In genomic region chr1:1021010-1021845, GRCh38 we compare ENCODE assay signal across 8 cellular contexts. TPM values are rescaled to one million over a fixed set of nuclear protein-coding genes. Genes with fewer than 3 reads are reported as not detected.
DNase-seq lines count a peak whose midpoint lies in the region; ATAC-seq and TF ChIP-seq lines count a peak whose summit lies in the region.

No MANE protein-coding gene starts in this region.

- intact Hi-C loops in dorsolateral prefrontal cortex (cut with DNase I), result no loop called here
- intact Hi-C loops in mucosa of descending colon (cut with DNase I, micrococcal nuclease), result no loop called here

- 0 out of 2 replicates have a peak, but pooled peaks cover 4% of the 10 kb centered on the region for H4K20me1 ChIP-seq in OCI-LY3 (ENCODE audit: insufficient read depth, low read length)

- H3K4me3 ChIP-seq in OCI-LY3 (ENCODE audit: low read length) (peak overlapping the region; percentile 81), dorsolateral prefrontal cortex (peak overlapping the region; percentile 38 to 90 (median 70)), mucosa of descending colon (no peak overlapping the region)

- DNase-seq in NCI-H82 (lab: John Stamatoyannopoulos, UW), result peak; percentile 56
- DNase-seq in NCI-H82 treated with DMSO at 0.1 percent for 48 hours (lab: John Stamatoyannopoulos, UW; ENCODE audit: unreplicated experiment), result no peak
- DNase-seq in dorsolateral prefrontal cortex, result no peak
- DNase-seq in mucosa of descending colon, result peak; percentile 77 to 88 (median 87)
- no peak for DNase-seq in NCI-H1694 (lab: John Stamatoyannopoulos, UW)
- no peak for DNase-seq in stimulated activated CD4-positive, alpha-beta T cell treated with anti-CD3 and anti-CD28 coated beads, Interleukin-1b, Interleukin-23, amount 100 ng/mL, for 48 hours
- DNase-seq in NCI-H526 treated with DMSO at 0.1 percent for 48 hours (lab: John Stamatoyannopoulos, UW), result no peak

- H3K4me1 ChIP-seq in OCI-LY3 (ENCODE audit: low read length), result peaks cover 7% of the 10 kb centered on the region; the same call in 1 of the 2 replicates
- H3K4me1 ChIP-seq in mucosa of descending colon (ENCODE audit: low read depth), result peaks cover 16% of the 10 kb centered on the region

- peak; percentile 54 for ATAC-seq in mucosa of descending colon

- H3K27ac ChIP-seq in OCI-LY3 (ENCODE audit: low read length) (no peak overlapping the region), dorsolateral prefrontal cortex (peak overlapping the region in 53 of 59 donors; percentile 10 to 96 (median 70))

- H3K9ac ChIP-seq in OCI-LY3 (ENCODE audit: low read length), result 0 out of 2 replicates have a peak overlapping the region, but pooled peaks have one; percentile 1

- no peak overlapping the region for H2AFZ ChIP-seq in OCI-LY3 (ENCODE audit: low read depth, low read length)

- H3K27me3 ChIP-seq in OCI-LY3 (ENCODE audit: low read depth, low read length) (peaks cover 13% of the 10 kb centered on the region), dorsolateral prefrontal cortex (no peaks in the 10 kb centered on the region)

- TF ChIP-seq CTCF in OCI-LY3 (IDR thresholded peaks at IDR 0.05; ENCODE audit: low read depth, low read length), result no peak
- no peak for TF ChIP-seq CTCF in dorsolateral prefrontal cortex (IDR thresholded peaks at IDR 0.05 in 54 of 56, conservative IDR thresholded peaks at IDR 0.05 in 2 of 56; ENCODE audit: low read depth in 1 of 56, partially characterized antibody in 56 of 56)
- TF ChIP-seq CTCF in mucosa of descending colon (IDR thresholded peaks at IDR 0.05), result no peak

- H3K79me2 ChIP-seq in OCI-LY3 (ENCODE audit: low read length), result no peaks in the 10 kb centered on the region

- H3K9me3 ChIP-seq in OCI-LY3 (ENCODE audit: insufficient read depth, low read length) (no peaks in the 10 kb centered on the region), mucosa of descending colon (no peaks in the 10 kb centered on the region)

- H3K4me2 ChIP-seq in OCI-LY3 (ENCODE audit: low read length), result peak overlapping the region; percentile 78

- H3K36me3 ChIP-seq in OCI-LY3 (replicated peaks; ENCODE audit: low read depth, low read length) (no peaks in the 10 kb centered on the region), mucosa of descending colon (ENCODE audit: low read depth) (no peaks in the 10 kb centered on the region)

RNA-seq across cellular contexts. Expression of gene AGRN, which starts 1.3 kb away (rescaled TPM):
- total RNA-seq in dorsolateral prefrontal cortex (100 to 1,000 TPM in 70 of 120 experiments, 10 to 100 TPM in 50; 67.4 to 194 (median 105) TPM), mucosa of descending colon (10 to 100 TPM; 32.0 to 54.4 (median 40.6) TPM)

RNA-seq across cellular contexts. Expression of gene ISG15, which starts 7.9 kb away (rescaled TPM):
- total RNA-seq in dorsolateral prefrontal cortex (100 to 1,000 TPM in 3 of 120 experiments, 10 to 100 TPM in 113, 1 to 10 TPM in 4; 6.0 to 422 (median 18.9) TPM), mucosa of descending colon (10 to 100 TPM; 37.5 to 41.7 (median 38.7) TPM)

RNA-seq across cellular contexts. Expression of gene HES4, which starts 21.3 kb away (rescaled TPM):
- 10 to 100 TPM in 119 of 120 experiments, 1 to 10 TPM in 1; 8.9 to 60.0 (median 25.0) TPM for total RNA-seq in dorsolateral prefrontal cortex
- total RNA-seq in mucosa of descending colon, result 10 to 100 TPM; 10.3 to 22.7 (median 21.1) TPM

RNA-seq across cellular contexts. Expression of gene PERM1, which starts 39.3 kb away (rescaled TPM):
- total RNA-seq in dorsolateral prefrontal cortex (1 to 10 TPM in 6 of 120 experiments, under 1 TPM in 63, not detected in 51; 0.13 to 1.8 (median 0.43) TPM), mucosa of descending colon (under 1 TPM in 1 of 3 donors, not detected in 2; 0.24 TPM)

RNA-seq across cellular contexts. Expression of gene RNF223, which starts 52.9 kb away (rescaled TPM):
- under 1 TPM in 2 of 120 experiments, not detected in 118; 0.28 to 0.63 TPM for total RNA-seq in dorsolateral prefrontal cortex
- total RNA-seq in mucosa of descending colon, result 1 to 10 TPM; 1.3 to 7.5 (median 2.1) TPM

Comparison
In these comparisons a context has a peak if more than half of its experiments do, and no peak if none do; other contexts are left out.
1. DNase-seq: peak in NCI-H82 (single experiment) and mucosa of descending colon (3 of 3); none in NCI-H82 treated with DMSO at 0.1 percent for 48 hours (single experiment), dorsolateral prefrontal cortex (0 of 10), NCI-H1694 (single experiment), stimulated activated CD4-positive, alpha-beta T cell treated with anti-CD3 and anti-CD28 coated beads, Interleukin-1b, Interleukin-23, amount 100 ng/mL, for 48 hours (single experiment) and NCI-H526 treated with DMSO at 0.1 percent for 48 hours (single experiment).